Comparison of ENCODE assay signal across 12 cellular contexts in genomic region chr9:136859821-136860269, GRCh38. TPM values are rescaled to one million over a fixed set of nuclear protein-coding genes. Genes with fewer than 3 reads are reported as not detected.
DNase-seq lines count a peak whose midpoint lies in the region; ATAC-seq and TF ChIP-seq lines count a peak whose summit lies in the region.
"Had no signal": no experiment of that assay in that cellular context is flagged by ENCODE, and none has a peak within 500 bp of the region (broad histone marks: within the 10 kb centered on the region; RNA-seq: fewer than 3 reads in every experiment).

No MANE protein-coding gene starts in this region.

- TF ChIP-seq CTCF in CD14-positive monocyte (IDR thresholded peaks at IDR 0.05) (no peak), nephron progenitor cell (IDR thresholded peaks at IDR 0.05) (no peak)

- peak overlapping the region; percentile 54 for H3K27ac ChIP-seq in cingulate gyrus (ENCODE audit: low read depth, low read length)
- H3K27ac ChIP-seq: ovary had no signal

- H3K27ac Mint-ChIP-seq in CD14-positive monocyte = no peak overlapping the region
- H3K27ac Mint-ChIP-seq in nephron progenitor cell = peak overlapping the region; percentile 64
- H3K27ac Mint-ChIP-seq: activated CD4-positive, alpha-beta T cell treated with anti-CD3 and anti-CD28 coated beads for 36 hours; activated T-helper 17 cell treated with anti-CD3 and anti-CD28 coated beads, Interleukin-2, amount 50 U/mL, for 72 hours; CD4-positive, alpha-beta T cell had no signal

- H3K9me3 Mint-ChIP-seq in CD14-positive monocyte (no peaks in the 10 kb centered on the region), nephron progenitor cell (no peaks in the 10 kb centered on the region)
- H3K9me3 Mint-ChIP-seq: activated T-helper 17 cell treated with anti-CD3 and anti-CD28 coated beads, Interleukin-2, amount 50 U/mL, for 72 hours; CD4-positive, alpha-beta T cell had no signal

- H3K4me1 Mint-ChIP-seq in CD14-positive monocyte (peaks cover 6% of the 10 kb centered on the region), nephron progenitor cell (peaks cover under 1% of the 10 kb centered on the region)
- H3K4me1 Mint-ChIP-seq: activated T-helper 17 cell treated with anti-CD3 and anti-CD28 coated beads, Interleukin-2, amount 50 U/mL, for 72 hours had no signal

- intact Hi-C loops in CD14-positive monocyte (cut with micrococcal nuclease) = no loop called here

- no peaks in the 10 kb centered on the region for H3K27me3 Mint-ChIP-seq in CD14-positive monocyte (ENCODE audit: low read depth in 3 of 3)
- no peaks in the 10 kb centered on the region for H3K27me3 Mint-ChIP-seq in nephron progenitor cell (ENCODE audit: low read depth, poor library complexity)
- H3K27me3 Mint-ChIP-seq: activated CD4-positive, alpha-beta T cell treated with anti-CD3 and anti-CD28 coated beads for 36 hours; activated T-helper 17 cell treated with anti-CD3 and anti-CD28 coated beads, Interleukin-2, amount 50 U/mL, for 72 hours; CD4-positive, alpha-beta T cell had no signal

- H3K36me3 Mint-ChIP-seq in CD14-positive monocyte = peaks cover 29 to 38% of the 10 kb centered on the region in 2 donors
- H3K36me3 Mint-ChIP-seq in nephron progenitor cell (ENCODE audit: low read depth) = peaks cover 14% of the 10 kb centered on the region

- DNase-seq in CD14-positive monocyte (ENCODE audit: low spot score) = peak; percentile 26
- no peak for DNase-seq in nephron progenitor cell
- no peak for DNase-seq in NCI-H146 treated with DMSO at 0.1 percent for 48 hours (lab: John Stamatoyannopoulos, UW; ENCODE audit: unreplicated experiment)
- no peak for DNase-seq in COLO668 (lab: John Stamatoyannopoulos, UW; ENCODE audit: unreplicated experiment)
- DNase-seq: activated CD4-positive, alpha-beta T cell treated with anti-CD3 and anti-CD28 coated beads for 36 hours; stimulated activated CD4-positive, alpha-beta T cell treated with anti-CD3 and anti-CD28 coated beads, Interleukin-4, amount 100 ng/mL, for 1 hour; stimulated activated naive CD4-positive, alpha-beta T cell treated with Interleukin-2 at 50 U/mL for 16 hours had no signal

- no peak overlapping the region for H3K4me3 Mint-ChIP-seq in CD14-positive monocyte
- H3K4me3 Mint-ChIP-seq in nephron progenitor cell = no peak overlapping the region
- H3K4me3 Mint-ChIP-seq: activated CD4-positive, alpha-beta T cell treated with anti-CD3 and anti-CD28 coated beads for 36 hours; activated T-helper 17 cell treated with anti-CD3 and anti-CD28 coated beads, Interleukin-2, amount 50 U/mL, for 72 hours; CD4-positive, alpha-beta T cell had no signal

- no peak for ATAC-seq in HG02885 (IDR thresholded peaks at IDR 0.05; ENCODE audit: poor library complexity, unreplicated experiment)
- ATAC-seq: activated CD4-positive, alpha-beta T cell treated with anti-CD3 and anti-CD28 coated beads for 36 hours had no signal

RNA-seq across cellular contexts. Expression of gene EDF1, which starts 6.3 kb away (rescaled TPM):
- polyA plus RNA-seq in CD14-positive monocyte = 100 to 1,000 TPM; 245 to 264 TPM

RNA-seq across cellular contexts. Expression of gene MAMDC4, which starts 7.7 kb away (rescaled TPM):
- under 1 TPM in 1 of 2 donors, not detected in 1; 0.07 TPM for polyA plus RNA-seq in CD14-positive monocyte

RNA-seq across cellular contexts. Expression of gene PHPT1, which starts 10.6 kb away (rescaled TPM):
- polyA plus RNA-seq in CD14-positive monocyte = 100 to 1,000 TPM in 1 of 2 donors, 10 to 100 TPM in 1; 94.3 to 163 TPM

RNA-seq across cellular contexts. Expression of gene AJM1, which starts 17.6 kb away (rescaled TPM):
- under 1 TPM; 0.10 to 0.18 TPM for polyA plus RNA-seq in CD14-positive monocyte

RNA-seq across cellular contexts. Expression of gene TRAF2, which starts 26.5 kb away (rescaled TPM):
- polyA plus RNA-seq in CD14-positive monocyte = 1 to 10 TPM; 1.6 to 2.0 TPM
